In genomic region chr15:101167791-101168462, GRCh38 we compare ENCODE assay signal across 1 cellular context.
TF ChIP-seq lines count a peak whose summit lies in the region.

No MANE protein-coding gene starts in this region.

TF ChIP-seq in K562, 482 proteins besides CTCF, POLR2A, EP300 and RAD21 (continued from another document):
- TF ChIP-seq, protein P1, sequence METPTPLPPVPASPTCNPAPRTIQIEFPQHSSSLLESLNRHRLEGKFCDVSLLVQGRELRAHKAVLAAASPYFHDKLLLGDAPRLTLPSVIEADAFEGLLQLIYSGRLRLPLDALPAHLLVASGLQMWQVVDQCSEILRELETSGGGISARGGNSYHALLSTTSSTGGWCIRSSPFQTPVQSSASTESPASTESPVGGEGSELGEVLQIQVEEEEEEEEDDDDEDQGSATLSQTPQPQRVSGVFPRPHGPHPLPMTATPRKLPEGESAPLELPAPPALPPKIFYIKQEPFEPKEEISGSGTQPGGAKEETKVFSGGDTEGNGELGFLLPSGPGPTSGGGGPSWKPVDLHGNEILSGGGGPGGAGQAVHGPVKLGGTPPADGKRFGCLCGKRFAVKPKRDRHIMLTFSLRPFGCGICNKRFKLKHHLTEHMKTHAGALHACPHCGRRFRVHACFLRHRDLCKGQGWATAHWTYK (CRISPR knock-in tag; IDR thresholded peaks at IDR 0.05) = peak; percentile 36; the same call in 1 of the 2 replicates
- TF ChIP-seq ATF7 (IDR thresholded peaks at IDR 0.05) (peak; percentile 80), ZNF175 (CRISPR knock-in tag; IDR thresholded peaks at IDR 0.05; ENCODE audit: low read depth) (peak; percentile 62), SMAD4 (CRISPR knock-in tag; conservative IDR thresholded peaks at IDR 0.05) (peak; percentile 61; the same call in 1 of the 2 replicates), CREB1 (IDR thresholded peaks at IDR 0.05) (peak; percentile 49), CREB1 (CRISPR knock-in tag; IDR thresholded peaks at IDR 0.05) (no peak), CBX1 (IDR thresholded peaks at IDR 0.05; ENCODE audit: low read depth) (peak; percentile 58; the same call in 1 of the 2 replicates), DNMT1 (IDR thresholded peaks at IDR 0.05) (no peak), MECOM (CRISPR knock-in tag; IDR thresholded peaks at IDR 0.05) (peak; percentile 87), MEIS2 (IDR thresholded peaks at IDR 0.05; ENCODE audit: partially characterized antibody) (peak; percentile 86), SIX5 (IDR thresholded peaks at IDR 0.05; ENCODE audit: borderline replicate concordance in 1 of 2, insufficient read depth in 1 of 2, low read depth in 1 of 2, low read length in 2 of 2) (no peak), ETV5 (CRISPR knock-in tag; IDR thresholded peaks at IDR 0.05; ENCODE audit: low read depth) (peak; percentile 89), KDM5B (IDR thresholded peaks at IDR 0.05; ENCODE audit: insufficient replicate concordance, low read depth, low read length) (no peak), PCBP1 (IDR thresholded peaks at IDR 0.05; ENCODE audit: low read depth, low read length, poor library complexity, severe bottlenecking) (no peak), ZBTB17 (CRISPR knock-in tag; IDR thresholded peaks at IDR 0.05) (peak; percentile 83), FOS (IDR thresholded peaks at IDR 0.05; ENCODE audit: extremely low read depth, insufficient read length) (peak; percentile 58), ZBTB7A (IDR thresholded peaks at IDR 0.05; ENCODE audit: borderline replicate concordance, control insufficient read depth, low read depth, low read length) (peak; percentile 88), LEF1 (IDR thresholded peaks at IDR 0.05) (peak; percentile 82), E2F8 (IDR thresholded peaks at IDR 0.05; ENCODE audit: low read depth, partially characterized antibody) (peak; percentile 37), ARID1B (IDR thresholded peaks at IDR 0.05) (peak; percentile 95), ATF2 (CRISPR knock-in tag; IDR thresholded peaks at IDR 0.05) (no peak), ESRRA (IDR thresholded peaks at IDR 0.05; ENCODE audit: borderline replicate concordance, low read depth) (peak; percentile 37; the same call in 1 of the 2 replicates), RNF2 (IDR thresholded peaks at IDR 0.05) (peak; percentile 71), MNT (conservative IDR thresholded peaks at IDR 0.05) (peak in 1 of 2 experiments; percentile 81), TRIM24 (IDR thresholded peaks at IDR 0.05) (peak; percentile 88 to 92)
